ENCODE assay signal across 3 cellular contexts in genomic region chr3:157956850-157957249, GRCh38.
TF ChIP-seq lines count a peak whose summit lies in the region.

No MANE protein-coding gene starts in this region.

TF ChIP-seq in GM23338, 12 proteins besides CTCF, POLR2A, EP300 and RAD21 (continues in another document):
- TF ChIP-seq REST (IDR thresholded peaks at IDR 0.05; ENCODE audit: unreplicated experiment) (no peak), ZNF114 (CRISPR knock-in tag; IDR thresholded peaks at IDR 0.05) (no peak), EZH2phosphoT487 (IDR thresholded peaks at IDR 0.05; ENCODE audit: unreplicated experiment) (no peak)

TF ChIP-seq in HCT116, 20 proteins besides CTCF, POLR2A, EP300 and RAD21 (continued from another document):
- TF ChIP-seq REST (IDR thresholded peaks at IDR 0.05; ENCODE audit: low read depth): no peak
- no peak for TF ChIP-seq ELF1 (IDR thresholded peaks at IDR 0.05; ENCODE audit: borderline replicate concordance, low read depth)
- no peak for TF ChIP-seq SP1 (IDR thresholded peaks at IDR 0.05; ENCODE audit: low read depth)
- no peak for TF ChIP-seq SIN3A (IDR thresholded peaks at IDR 0.05; ENCODE audit: low read depth)
- no peak for TF ChIP-seq SRF (IDR thresholded peaks at IDR 0.05; ENCODE audit: low read depth)
- TF ChIP-seq TCF7L2 (IDR thresholded peaks at IDR 0.05; ENCODE audit: borderline replicate concordance, extremely low read depth, insufficient read depth, insufficient read length): no peak
- no peak for TF ChIP-seq CBX3 (IDR thresholded peaks at IDR 0.05; ENCODE audit: low read depth)
- TF ChIP-seq EZH2 (IDR thresholded peaks at IDR 0.05): no peak
- TF ChIP-seq EZH2phosphoT487 (IDR thresholded peaks at IDR 0.05; ENCODE audit: borderline replicate concordance): no peak

TF ChIP-seq in WTC11, 78 proteins besides CTCF, POLR2A, EP300 and RAD21 (continued from another document):
- TF ChIP-seq ZNF532 (CRISPR knock-in tag; IDR thresholded peaks at IDR 0.05; ENCODE audit: borderline replicate concordance) (no peak), ZNF423 (CRISPR knock-in tag; IDR thresholded peaks at IDR 0.05) (no peak), AR (CRISPR knock-in tag; IDR thresholded peaks at IDR 0.05) (no peak), SMAD4 (CRISPR knock-in tag; IDR thresholded peaks at IDR 0.05) (no peak), ZNF416 (CRISPR knock-in tag; IDR thresholded peaks at IDR 0.05) (no peak), CREM (CRISPR knock-in tag; IDR thresholded peaks at IDR 0.05) (no peak), NFYB (CRISPR knock-in tag; conservative IDR thresholded peaks at IDR 0.05; ENCODE audit: low read depth) (no peak), ZNF317 (CRISPR knock-in tag; IDR thresholded peaks at IDR 0.05; ENCODE audit: borderline replicate concordance, low read depth) (no peak), FOXP4 (CRISPR knock-in tag; IDR thresholded peaks at IDR 0.05) (no peak), HMGA2 (CRISPR knock-in tag; IDR thresholded peaks at IDR 0.05) (no peak), ATF3 (CRISPR knock-in tag; conservative IDR thresholded peaks at IDR 0.05) (no peak), ZMAT4 (CRISPR knock-in tag; IDR thresholded peaks at IDR 0.05) (no peak), RORB (CRISPR knock-in tag; IDR thresholded peaks at IDR 0.05) (no peak), FOXP1 (CRISPR knock-in tag; IDR thresholded peaks at IDR 0.05; ENCODE audit: borderline replicate concordance) (no peak), ZNF425 (CRISPR knock-in tag; conservative IDR thresholded peaks at IDR 0.05) (no peak), OVOL2 (CRISPR knock-in tag; IDR thresholded peaks at IDR 0.05; ENCODE audit: borderline replicate concordance) (no peak)
